In the genomic region with DNA sequence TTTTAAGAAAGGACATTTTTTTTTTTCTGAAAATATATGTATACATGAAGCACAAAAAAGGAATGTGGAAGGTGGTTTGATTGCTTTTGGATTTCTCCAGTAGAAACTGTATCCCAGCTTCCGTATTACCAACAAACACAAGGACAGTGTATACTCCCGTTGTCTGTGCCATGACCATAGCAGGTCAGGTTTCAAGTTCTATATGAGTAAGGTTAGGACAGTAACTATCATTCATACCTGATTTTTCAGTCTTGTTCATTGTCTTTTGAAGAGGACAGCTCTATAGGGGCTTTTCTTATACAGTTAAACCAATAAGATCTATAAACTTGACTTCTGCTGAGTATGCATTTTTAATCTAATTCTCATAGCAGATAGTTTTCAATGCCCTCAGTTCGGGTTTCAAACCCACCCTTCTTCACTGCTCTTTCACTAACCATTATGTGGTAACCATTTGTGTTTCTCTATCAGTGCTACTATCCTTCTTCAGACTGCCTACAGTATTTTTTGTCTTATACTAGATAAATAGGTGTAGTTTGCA, we compare ENCODE assay signal across 18 cellular contexts. TPM values are rescaled to one million over a fixed set of nuclear protein-coding genes. Genes with fewer than 3 reads are reported as not detected.
DNase-seq lines count a peak whose midpoint lies in the region; ATAC-seq and TF ChIP-seq lines count a peak whose summit lies in the region.
"Had no signal": no experiment of that assay in that cellular context is flagged by ENCODE, and none has a peak within 500 bp of the region (broad histone marks: within the 10 kb centered on the region; RNA-seq: fewer than 3 reads in every experiment).

No MANE protein-coding gene starts in this region.

- H3K27ac Mint-ChIP-seq in activated CD8-positive, alpha-beta memory T cell treated with anti-CD3 and anti-CD28 coated beads, Interleukin-2, amount 10 ng/mL, durations not matched to agents 7 days and 5 days = peak overlapping the region; percentile 25
- H3K27ac Mint-ChIP-seq in CD4-positive, alpha-beta T cell = peak overlapping the region; percentile 80
- H3K27ac Mint-ChIP-seq in T-cell (peak overlapping the region; percentile 57 to 72), mesothelial cell of epicardium (peak overlapping the region; percentile 37)

- peaks cover 72% of the 10 kb centered on the region for H3K36me3 Mint-ChIP-seq in activated CD8-positive, alpha-beta memory T cell treated with anti-CD3 and anti-CD28 coated beads, Interleukin-2, amount 10 ng/mL, durations not matched to agents 7 days and 5 days
- peaks cover 99% of the 10 kb centered on the region for H3K36me3 Mint-ChIP-seq in CD4-positive, alpha-beta T cell (ENCODE audit: low read depth)
- H3K36me3 Mint-ChIP-seq in T-cell = peaks cover 78% of the 10 kb centered on the region
- H3K36me3 Mint-ChIP-seq in mesothelial cell of epicardium = peaks cover 53% of the 10 kb centered on the region

- no peaks in the 10 kb centered on the region for H3K9me3 Mint-ChIP-seq in activated CD8-positive, alpha-beta memory T cell treated with anti-CD3 and anti-CD28 coated beads, Interleukin-2, amount 10 ng/mL, durations not matched to agents 7 days and 5 days (ENCODE audit: low read depth)
- no peaks in the 10 kb centered on the region for H3K9me3 Mint-ChIP-seq in CD4-positive, alpha-beta T cell
- H3K9me3 Mint-ChIP-seq in T-cell = no peaks in the 10 kb centered on the region
- no peaks in the 10 kb centered on the region for H3K9me3 Mint-ChIP-seq in mesothelial cell of epicardium

- no peak for DNase-seq in activated CD8-positive, alpha-beta memory T cell treated with anti-CD3 and anti-CD28 coated beads, Interleukin-2, amount 10 ng/mL, durations not matched to agents 7 days and 5 days
- no peak for DNase-seq in activated CD8-positive, alpha-beta memory T cell treated with anti-CD3 and anti-CD28 coated beads, Interleukin-2, amount 50 U/mL, for 4 hours
- DNase-seq in CD4-positive, alpha-beta T cell = no peak
- no peak for DNase-seq in T-cell
- no peak for DNase-seq in mesothelial cell of epicardium (ENCODE audit: low spot score in 2 of 2, unreplicated experiment in 2 of 2)
- DNase-seq: DMS79 treated with DMSO at 0.1 percent for 48 hours, NCI-H1105 treated with DMSO at 0.1 percent for 48 hours, NCI-H187, NCI-H446, T-helper 1 cell had no signal

- POLR2A ChIA-PET in CD4-positive, alpha-beta T cell (lab: Charles Lee) = interaction anchor here (0.6 kb wide), 1 partner anchor 761 kb away, joined by 3 read pairs; no protein-coding TSS in a partner anchor
- POLR2A ChIA-PET in T-cell (lab: Charles Lee) = no interaction called here

- H3K27me3 Mint-ChIP-seq in activated CD8-positive, alpha-beta memory T cell treated with anti-CD3 and anti-CD28 coated beads, Interleukin-2, amount 10 ng/mL, durations not matched to agents 7 days and 5 days = no peaks in the 10 kb centered on the region
- H3K27me3 Mint-ChIP-seq in CD4-positive, alpha-beta T cell = no peaks in the 10 kb centered on the region
- no peaks in the 10 kb centered on the region for H3K27me3 Mint-ChIP-seq in T-cell
- H3K27me3 Mint-ChIP-seq in mesothelial cell of epicardium (ENCODE audit: low read depth) = no peaks in the 10 kb centered on the region

- CTCF ChIA-PET in activated CD8-positive, alpha-beta memory T cell treated with anti-CD3 and anti-CD28 coated beads, Interleukin-2, amount 10 ng/mL, durations not matched to agents 7 days and 5 days (lab: Charles Lee) = no interaction called here
- CTCF ChIA-PET in CD4-positive, alpha-beta T cell (lab: Charles Lee) = interaction anchor here (1.5 kb wide), 1 partner anchor 25 kb away, joined by 3 read pairs; no protein-coding TSS in a partner anchor
- CTCF ChIA-PET in T-cell (lab: Charles Lee) = no interaction called here

- peaks cover 29% of the 10 kb centered on the region for H3K4me1 Mint-ChIP-seq in activated CD8-positive, alpha-beta memory T cell treated with anti-CD3 and anti-CD28 coated beads, Interleukin-2, amount 10 ng/mL, durations not matched to agents 7 days and 5 days
- H3K4me1 Mint-ChIP-seq in CD4-positive, alpha-beta T cell (ENCODE audit: low read depth) = peaks cover 44% of the 10 kb centered on the region
- H3K4me1 Mint-ChIP-seq in T-cell (peaks cover 35 to 43% (median 39%) of the 10 kb centered on the region in 3 donors), mesothelial cell of epicardium (peaks cover 6% of the 10 kb centered on the region)

- no peak for ATAC-seq in activated CD8-positive, alpha-beta memory T cell treated with anti-CD3 and anti-CD28 coated beads, Interleukin-2, amount 10 ng/mL, durations not matched to agents 7 days and 5 days
- ATAC-seq in CD4-positive, alpha-beta T cell (ENCODE audit: poor library complexity) = no peak
- ATAC-seq in T-cell (replicated peaks in 1 of 4) (no peak), HG03354 (IDR thresholded peaks at IDR 0.05; ENCODE audit: poor library complexity, severe bottlenecking, unreplicated experiment) (no peak), GM18873 (IDR thresholded peaks at IDR 0.05; ENCODE audit: low FRiP score, unreplicated experiment) (no peak), HG03521 (IDR thresholded peaks at IDR 0.05; ENCODE audit: unreplicated experiment) (no peak)
- ATAC-seq: Panc1, Right ventricle myocardium inferior had no signal

- no peak for TF ChIP-seq CTCF in CD4-positive, alpha-beta T cell (IDR thresholded peaks at IDR 0.05)
- no peak for TF ChIP-seq CTCF in mesothelial cell of epicardium (IDR thresholded peaks at IDR 0.05; ENCODE audit: unreplicated experiment)

- no peaks in the 10 kb centered on the region for H3K9me3 ChIP-seq in CD4-positive, alpha-beta T cell (ENCODE audit: control insufficient read depth, low read length)

- no peak overlapping the region for H3K27ac ChIP-seq in CD4-positive, alpha-beta T cell (ENCODE audit: low read depth, low read length)
- H3K27ac ChIP-seq: C4-2B, SK-N-MC had no signal

- no peaks in the 10 kb centered on the region for H3K27me3 ChIP-seq in CD4-positive, alpha-beta T cell (ENCODE audit: control insufficient read depth, insufficient read depth, low read length)

- intact Hi-C loops in CD4-positive, alpha-beta T cell (cut with DNase I, micrococcal nuclease) = no loop called here

- H3K4me3 Mint-ChIP-seq in activated CD8-positive, alpha-beta memory T cell treated with anti-CD3 and anti-CD28 coated beads, Interleukin-2, amount 10 ng/mL, durations not matched to agents 7 days and 5 days = no peak overlapping the region
- H3K4me3 Mint-ChIP-seq in CD4-positive, alpha-beta T cell = no peak overlapping the region
- no peak overlapping the region for H3K4me3 Mint-ChIP-seq in T-cell
- H3K4me3 Mint-ChIP-seq in mesothelial cell of epicardium = no peak overlapping the region

RNA-seq across cellular contexts. Expression of gene UBAP2L, which starts 19.6 kb away (rescaled TPM):
- total RNA-seq in activated CD8-positive, alpha-beta memory T cell treated with anti-CD3 and anti-CD28 coated beads, Interleukin-2, amount 10 ng/mL, durations not matched to agents 7 days and 5 days = 100 to 1,000 TPM; 162 to 201 TPM
- 100 to 1,000 TPM; 224 to 234 TPM for total RNA-seq in CD4-positive, alpha-beta T cell
- total RNA-seq in T-cell = 100 to 1,000 TPM; 175 to 240 (median 192) TPM
- 265 to 283 TPM (median 271 TPM) in 3 replicates for total RNA-seq in mesothelial cell of epicardium

RNA-seq across cellular contexts. Expression of gene HAX1, which starts 32.1 kb away (rescaled TPM):
- total RNA-seq in activated CD8-positive, alpha-beta memory T cell treated with anti-CD3 and anti-CD28 coated beads, Interleukin-2, amount 10 ng/mL, durations not matched to agents 7 days and 5 days = 100 to 1,000 TPM; 104 to 123 TPM
- 10 to 100 TPM; 57.5 to 62.5 TPM for total RNA-seq in CD4-positive, alpha-beta T cell
- 10 to 100 TPM; 69.4 to 97.7 (median 92.5) TPM for total RNA-seq in T-cell
- total RNA-seq in mesothelial cell of epicardium = 34.7 to 38.3 TPM (median 36.8 TPM) in 3 replicates

RNA-seq across cellular contexts. Expression of gene CFAP141, which starts 34.2 kb away (rescaled TPM):
- total RNA-seq in activated CD8-positive, alpha-beta memory T cell treated with anti-CD3 and anti-CD28 coated beads, Interleukin-2, amount 10 ng/mL, durations not matched to agents 7 days and 5 days = not detected
- not detected for total RNA-seq in CD4-positive, alpha-beta T cell
- total RNA-seq in T-cell = not detected
- total RNA-seq in mesothelial cell of epicardium = not detected in 3 replicates
- total RNA-seq: A172, Right ventricle myocardium inferior had no signal

RNA-seq across cellular contexts. Expression of gene TPM3, which starts 48.5 kb away (rescaled TPM):
- 100 to 1,000 TPM; 678 to 780 TPM for total RNA-seq in activated CD8-positive, alpha-beta memory T cell treated with anti-CD3 and anti-CD28 coated beads, Interleukin-2, amount 10 ng/mL, durations not matched to agents 7 days and 5 days
- 100 to 1,000 TPM; 345 to 357 TPM for total RNA-seq in CD4-positive, alpha-beta T cell
- total RNA-seq in T-cell (100 to 1,000 TPM; 340 to 396 (median 363) TPM), mesothelial cell of epicardium (194 to 208 TPM (median 197 TPM) in 3 replicates)

Comparison
In these comparisons a context has a peak if more than half of its experiments do, and no peak if none do; other contexts are left out.
1. H3K27ac Mint-ChIP-seq: peak in every context shown above with its lines; median percentile 80 in CD4-positive, alpha-beta T cell; 64 in T-cell; 37 in mesothelial cell of epicardium; 25 in activated CD8-positive, alpha-beta memory T cell treated with anti-CD3 and anti-CD28 coated beads, Interleukin-2, amount 10 ng/mL, durations not matched to agents 7 days and 5 days.